Comparison of ENCODE assay signal across 12 cellular contexts in genomic region chr10:7488418-7488829, GRCh38.
A peak's percentile ranks its signal among the peaks of the same experiment; 100 is the strongest.
DNase-seq lines count a peak whose midpoint lies in the region; ATAC-seq and TF ChIP-seq lines count a peak whose summit lies in the region.
"Had no signal": no experiment of that assay in that cellular context is flagged by ENCODE, and none has a peak within 500 bp of the region (broad histone marks: within the 10 kb centered on the region; RNA-seq: fewer than 3 reads in every experiment).

No MANE protein-coding gene starts in this region.

- H3K27ac Mint-ChIP-seq in Calu3 (ENCODE audit: unreplicated experiment) = no peak overlapping the region
- H3K27ac Mint-ChIP-seq: B cell; T-helper 1 cell treated with Interleukin-12 subunit alpha and Interleukin-12 subunit beta and Interleukin-4 antibody, amounts not matched to agents 30 μg/mL and 1 μg/mL, for 36 hours had no signal

- H3K36me3 ChIP-seq in MG63 (no peaks in the 10 kb centered on the region), mesendoderm (ENCODE audit: control insufficient read depth, insufficient read depth, low read length) (no peaks in the 10 kb centered on the region), ascending aorta (no peaks in the 10 kb centered on the region)

- no TSS peak for BruUV-seq in Calu3 (replicated peaks; lab: Mats Ljungman, UMichigan)

- intact Hi-C loops in Calu3 (cut with micrococcal nuclease; ENCODE audit: unreplicated experiment) (no loop called here), ascending aorta (cut with DNase I) (no loop called here)

- H3K4me1 Mint-ChIP-seq in Calu3 (ENCODE audit: low read depth, unreplicated experiment) = no peaks in the 10 kb centered on the region

- no peak overlapping the region for H3K4me3 Mint-ChIP-seq in Calu3 (ENCODE audit: low read depth, unreplicated experiment)
- H3K4me3 Mint-ChIP-seq: B cell; T-helper 1 cell treated with Interleukin-12 subunit alpha and Interleukin-12 subunit beta and Interleukin-4 antibody, amounts not matched to agents 30 μg/mL and 1 μg/mL, for 36 hours had no signal

- H4K5ac ChIP-seq in mesendoderm (ENCODE audit: low read length) = no peak overlapping the region

- no peaks in the 10 kb centered on the region for H3K36me3 Mint-ChIP-seq in Calu3 (ENCODE audit: insufficient read depth, unreplicated experiment)

- no peak overlapping the region for H2AK5ac ChIP-seq in mesendoderm (ENCODE audit: low read length)

- ATAC-seq in GM21526 (IDR thresholded peaks at IDR 0.05; ENCODE audit: low FRiP score, unreplicated experiment) (no peak), GM21825 (IDR thresholded peaks at IDR 0.05; ENCODE audit: unreplicated experiment) (no peak)
- ATAC-seq: esophagus mucosa had no signal

- H3K79me1 ChIP-seq in mesendoderm (ENCODE audit: low read length) = no peaks in the 10 kb centered on the region

- H3K79me2 ChIP-seq in mesendoderm (ENCODE audit: control insufficient read depth, insufficient read depth, low read length) = no peaks in the 10 kb centered on the region

- no peak overlapping the region for H3K4me3 ChIP-seq in MG63
- H3K4me3 ChIP-seq in cardiac fibroblast (replicated peaks in 1 of 2; ENCODE audit: low read depth in 2 of 2, low read length in 2 of 2) = no peak overlapping the region
- no peak overlapping the region for H3K4me3 ChIP-seq in mesendoderm (ENCODE audit: low read length)
- no peak overlapping the region for H3K4me3 ChIP-seq in ascending aorta

- H3K9ac ChIP-seq in mesendoderm (ENCODE audit: low read length) = no peak overlapping the region

- no peak overlapping the region for H2BK15ac ChIP-seq in mesendoderm (replicated peaks; ENCODE audit: low read depth)

- peak overlapping the region; percentile 39 for H4K8ac ChIP-seq in mesendoderm (ENCODE audit: low read depth, low read length)

- no peak overlapping the region for H2BK120ac ChIP-seq in mesendoderm (ENCODE audit: low read depth, low read length)

- no peak overlapping the region for H3K4me2 ChIP-seq in mesendoderm (ENCODE audit: low read length)

- H3K27me3 ChIP-seq in MG63 (peaks cover 13% of the 10 kb centered on the region), mesendoderm (ENCODE audit: insufficient read depth, low read length, poor library complexity) (no peaks in the 10 kb centered on the region), ascending aorta (no peaks in the 10 kb centered on the region)

- CTCF ChIA-PET in Calu3 (lab: Charles Lee) = no interaction called here

- WGBS in mesendoderm (ENCODE audit: extremely low coverage, insufficient coverage, low lambda C conversion rate) = no CpG with 5 or more reads among the region's 6 CpGs

- H3K27ac ChIP-seq in mesendoderm (ENCODE audit: low read depth, low read length) = no peak overlapping the region
- H3K27ac ChIP-seq in ascending aorta = no peak overlapping the region

- H3K4me1 ChIP-seq in mesendoderm (ENCODE audit: control insufficient read depth, low read depth, low read length) = peaks cover 7% of the 10 kb centered on the region
- no peaks in the 10 kb centered on the region for H3K4me1 ChIP-seq in ascending aorta

- no peaks in the 10 kb centered on the region for H3K9me3 Mint-ChIP-seq in Calu3 (ENCODE audit: low read depth, unreplicated experiment)

- H2BK5ac ChIP-seq in mesendoderm (ENCODE audit: low read length) = no peak overlapping the region

- H3K4ac ChIP-seq in mesendoderm (ENCODE audit: low read depth, low read length) = no peak overlapping the region

- DNase-seq in Calu3 (peak; percentile 11), MG63 (peak; percentile 19), cardiac fibroblast (ENCODE audit: low read depth in 2 of 2) (peak; percentile 10 to 46), mesendoderm (no peak), DMS53 (lab: John Stamatoyannopoulos, UW) (no peak), ascending aorta (ENCODE audit: low spot score in 2 of 2) (no peak)
- DNase-seq: left cardiac atrium had no signal

- no peak overlapping the region for H3K56ac ChIP-seq in mesendoderm (ENCODE audit: low read length)

- TF ChIP-seq CTCF in Calu3 (IDR thresholded peaks at IDR 0.05; ENCODE audit: unreplicated experiment) = no peak
- TF ChIP-seq CTCF in cardiac fibroblast (IDR thresholded peaks at IDR 0.05; ENCODE audit: low read depth, low read length) = no peak
- TF ChIP-seq CTCF in ascending aorta (IDR thresholded peaks at IDR 0.05) = no peak

- H3K27me3 Mint-ChIP-seq in Calu3 (ENCODE audit: unreplicated experiment) = peaks cover 68% of the 10 kb centered on the region
- H3K27me3 Mint-ChIP-seq: B cell had no signal

- peak overlapping the region; percentile 88 for H3K18ac ChIP-seq in mesendoderm (ENCODE audit: low read length)

- H3K23ac ChIP-seq in mesendoderm (ENCODE audit: low read length) = no peak overlapping the region

- H3K9me3 ChIP-seq in MG63 = no peaks in the 10 kb centered on the region
- no peaks in the 10 kb centered on the region for H3K9me3 ChIP-seq in ascending aorta

Comparison
In these comparisons a context has a peak if more than half of its experiments do, and no peak if none do; other contexts are left out.
1. DNase-seq: peak in Calu3 (single experiment), MG63 (single experiment) and cardiac fibroblast (2 of 2); none in mesendoderm (single experiment), DMS53 (single experiment) and ascending aorta (0 of 2).